ENCODE assay signal across 8 cellular contexts in genomic region chr19:2994588-2995131, GRCh38. TPM values are rescaled to one million over a fixed set of nuclear protein-coding genes. Genes with fewer than 3 reads are reported as not detected.
"Had no signal": no experiment of that assay in that cellular context is flagged by ENCODE, and none has a peak within 500 bp of the region (broad histone marks: within the 10 kb centered on the region; RNA-seq: fewer than 3 reads in every experiment).

No MANE protein-coding gene starts in this region.

- H3K9me3 Mint-ChIP-seq: IgD-negative memory B cell had no signal

- H3K36me3 Mint-ChIP-seq: IgD-negative memory B cell had no signal

- ATAC-seq: HepG2 had no signal

- FAIRE-seq: HepG2, HTR-8/SVneo had no signal

- H3K4me3 Mint-ChIP-seq: IgD-negative memory B cell had no signal

- H3K4me1 Mint-ChIP-seq: IgD-negative memory B cell had no signal

- DNase-seq: IMR-90, KBM-7, KG1 had no signal

- H3K27ac Mint-ChIP-seq: IgD-negative memory B cell had no signal

- H3K27ac ChIP-seq: HL-60 had no signal

RNA-seq across cellular contexts. Expression of gene TLE6, which starts 17.3 kb away (rescaled TPM):
- total RNA-seq: HT1080 had no signal

RNA-seq across cellular contexts. Expression of gene TLE2, which starts 34.4 kb away (rescaled TPM):
- total RNA-seq: HT1080 had no signal

RNA-seq across cellular contexts. Expression of gene ZNF77, which starts 49.9 kb away (rescaled TPM):
- total RNA-seq: HT1080 had no signal
